7 cellular contexts compared by ENCODE assay signal in genomic region chr4:155025762-155026457, GRCh38.
DNase-seq lines count a peak whose midpoint lies in the region; ATAC-seq and TF ChIP-seq lines count a peak whose summit lies in the region.

No MANE protein-coding gene starts in this region.

- H3K27me3 Mint-ChIP-seq in neural crest cell (ENCODE audit: low read depth) = peaks cover 13% of the 10 kb centered on the region

- H3K4me3 Mint-ChIP-seq in neural crest cell = no peak overlapping the region

- no peaks in the 10 kb centered on the region for H3K9me3 Mint-ChIP-seq in neural crest cell

- no peak overlapping the region for H3K27ac Mint-ChIP-seq in neural crest cell (ENCODE audit: unreplicated experiment)

- DNase-seq in GM06990 (ENCODE audit: extremely low read depth, insufficient read length) (peak; percentile 25), KBM-7 (peak; percentile 76), dermis microvascular lymphatic vessel endothelial cell (ENCODE audit: low read depth in 2 of 2) (peak; percentile 51 to 78), neural crest cell (ENCODE audit: low read depth, low spot score) (peak; percentile 51), NOMO-1 treated with dmso at 0.1 percent for 144 hours (lab: John Stamatoyannopoulos, UW; ENCODE audit: unreplicated experiment) (no peak), AG08396 (ENCODE audit: low spot score) (no peak)

- ATAC-seq in GM21447 (IDR thresholded peaks at IDR 0.05; ENCODE audit: unreplicated experiment) = peak; percentile 77

- in situ Hi-C loops in KBM-7 (cut with MboI; ENCODE audit: low pct_unique_long_range_greater_than_20kb, low sequenced_read_pairs) = no loop called here

- peaks cover 3% of the 10 kb centered on the region for H3K36me3 Mint-ChIP-seq in neural crest cell (ENCODE audit: low read depth)

- TF ChIP-seq CTCF in GM06990 (IDR thresholded peaks at IDR 0.05; ENCODE audit: insufficient read depth, low read length, poor library complexity, severe bottlenecking) (peak; percentile 74), neural crest cell (conservative IDR thresholded peaks at IDR 0.05) (peak; percentile 72)

- no peaks in the 10 kb centered on the region for H3K4me1 Mint-ChIP-seq in neural crest cell

- H3K4me3 ChIP-seq in GM06990 (replicated peaks; ENCODE audit: low read depth, low read length) = no peak overlapping the region

- H3K36me3 ChIP-seq in GM06990 (ENCODE audit: control insufficient read depth, insufficient read depth, low read length) = no peaks in the 10 kb centered on the region

- H3K27me3 ChIP-seq in GM06990 (replicated peaks; ENCODE audit: control insufficient read depth, insufficient read depth, low read length) = no peaks in the 10 kb centered on the region

Comparison
In these comparisons a context has a peak if more than half of its experiments do, and no peak if none do; other contexts are left out.
1. DNase-seq: peak in GM06990 (single experiment), KBM-7 (single experiment), dermis microvascular lymphatic vessel endothelial cell (2 of 2) and neural crest cell (single experiment); none in NOMO-1 treated with dmso at 0.1 percent for 144 hours (single experiment) and AG08396 (single experiment).